ENCODE assay signal across 13 cellular contexts in the genomic region with DNA sequence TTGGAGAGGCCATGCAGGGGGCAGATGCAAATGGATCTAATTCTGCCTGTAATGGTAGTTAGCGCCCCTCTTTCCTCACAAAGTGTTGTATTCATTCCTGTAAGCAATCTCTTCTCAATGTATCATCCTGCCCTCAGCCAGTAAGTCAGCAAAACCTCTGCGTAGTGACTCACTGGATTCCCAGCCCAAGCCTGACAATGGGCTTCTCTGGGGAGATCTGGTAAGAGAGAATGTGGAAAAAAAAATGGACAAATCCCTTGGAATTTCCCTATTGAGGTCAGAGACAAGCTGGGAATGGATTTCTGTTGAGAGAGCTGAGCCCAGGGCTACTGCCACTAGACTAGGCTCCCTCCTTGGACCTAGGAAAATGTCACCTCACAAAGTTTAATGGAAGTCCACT. TPM values are rescaled to one million over a fixed set of nuclear protein-coding genes. Genes with fewer than 3 reads are reported as not detected.
DNase-seq lines count a peak whose midpoint lies in the region; ATAC-seq, FAIRE-seq and TF ChIP-seq lines count a peak whose summit lies in the region.
"Had no signal": no experiment of that assay in that cellular context is flagged by ENCODE, and none has a peak within 500 bp of the region (broad histone marks: within the 10 kb centered on the region; RNA-seq: fewer than 3 reads in every experiment).

No MANE protein-coding gene starts in this region.

- H4K20me1 ChIP-seq in astrocyte (ENCODE audit: insufficient read depth, low read length) = peaks cover 15% of the 10 kb centered on the region

- POLR2A ChIA-PET in MCF 10A (lab: Yijun Ruan, JAX) = interaction anchor here (0.7 to 1.1 kb wide), 2 partner anchors 25 to 31 kb away, joined by 3 read pairs; no protein-coding TSS in a partner anchor

- BruUV-seq in MCF 10A (replicated peaks; lab: Mats Ljungman, UMichigan) = no TSS peak

- H3K4me3 ChIP-seq in breast epithelium (no peak overlapping the region), astrocyte (ENCODE audit: insufficient read depth, low read depth, low read length) (no peak overlapping the region)
- H3K4me3 ChIP-seq: tibial nerve had no signal

- H3K27ac Mint-ChIP-seq in MCF 10A (ENCODE audit: low read depth, unreplicated experiment) (no peak overlapping the region), astrocyte (ENCODE audit: unreplicated experiment) (peak overlapping the region; percentile 94)
- H3K27ac Mint-ChIP-seq in activated naive CD4-positive, alpha-beta T cell treated with anti-CD3 and anti-CD28 coated beads, Interleukin-2, amount 50 U/mL, for 72 hours = peak overlapping the region in 1 of 2 donors; percentile 48
- H3K27ac Mint-ChIP-seq: T-cell had no signal

- TF ChIP-seq POLR2A in breast epithelium (IDR thresholded peaks at IDR 0.05) = no peak

- H3K27me3 Mint-ChIP-seq in MCF 10A (ENCODE audit: insufficient read depth, unreplicated experiment) (no peaks in the 10 kb centered on the region), astrocyte (ENCODE audit: low read depth, unreplicated experiment) (no peaks in the 10 kb centered on the region)
- H3K27me3 Mint-ChIP-seq: T-cell had no signal

- H3K79me2 ChIP-seq in astrocyte (ENCODE audit: insufficient read depth, low read length) = peaks cover 8% of the 10 kb centered on the region

- H3K4me1 Mint-ChIP-seq in MCF 10A (ENCODE audit: insufficient read depth, unreplicated experiment) = no peaks in the 10 kb centered on the region
- peaks cover 26% of the 10 kb centered on the region for H3K4me1 Mint-ChIP-seq in astrocyte (ENCODE audit: low read depth, unreplicated experiment)

- ATAC-seq in activated naive CD4-positive, alpha-beta T cell treated with anti-CD3 and anti-CD28 coated beads, Interleukin-2, amount 50 U/mL, for 72 hours = no peak
- ATAC-seq: T-cell had no signal

- H3K9ac ChIP-seq in astrocyte (ENCODE audit: low read length) = peak overlapping the region; percentile 76

- intact Hi-C loops in MCF 10A (cut with micrococcal nuclease) = no loop called here
- intact Hi-C loops in breast epithelium (cut with DNase I; ENCODE audit: low total_unique reads) = no loop called here

- no peak overlapping the region for H3K27ac ChIP-seq in breast epithelium
- H3K27ac ChIP-seq in astrocyte (ENCODE audit: low read depth, low read length) = peak overlapping the region; percentile 93
- H3K27ac ChIP-seq: tibial nerve had no signal

- H2AFZ ChIP-seq in astrocyte (ENCODE audit: low read depth, low read length) = no peak overlapping the region

- CTCF ChIA-PET in MCF 10A (lab: Yijun Ruan, JAX) = interaction anchor here (0.6 to 1.2 kb wide), 2 partner anchors 23 to 33 kb away, joined by 3 read pairs; no protein-coding TSS in a partner anchor

- H3K4me3 Mint-ChIP-seq in MCF 10A (ENCODE audit: unreplicated experiment) (no peak overlapping the region), astrocyte (ENCODE audit: unreplicated experiment) (peak overlapping the region; percentile 69)
- H3K4me3 Mint-ChIP-seq: T-cell had no signal

- H3K4me2 ChIP-seq in astrocyte (ENCODE audit: low read length) = peak overlapping the region; percentile 79

- DNase-seq in MCF 10A (ENCODE audit: unreplicated experiment) (peak; percentile 2), breast epithelium (ENCODE audit: low spot score in 2 of 2) (no peak), astrocyte (ENCODE audit: low read depth) (peak; percentile 98), foreskin melanocyte (peak; percentile 93), NCI-H510A (lab: John Stamatoyannopoulos, UW) (no peak), ureter (ENCODE audit: low spot score) (no peak), NCI-H2081 (lab: John Stamatoyannopoulos, UW) (no peak)
- no peak for DNase-seq in activated naive CD4-positive, alpha-beta T cell treated with anti-CD3 and anti-CD28 coated beads, Interleukin-2, amount 50 U/mL, for 72 hours (ENCODE audit: low spot score in 2 of 2)
- DNase-seq: Karpas-422, NCI-H526, T-cell had no signal

- H3K4me1 ChIP-seq in breast epithelium (no peaks in the 10 kb centered on the region), astrocyte (ENCODE audit: insufficient read depth, low read length) (peaks cover 22% of the 10 kb centered on the region)

- no peak for FAIRE-seq in astrocyte (lab: Jason Lieb, UNC)
- FAIRE-seq: colon had no signal

- H3K9me3 Mint-ChIP-seq in MCF 10A (ENCODE audit: unreplicated experiment) = no peaks in the 10 kb centered on the region
- no peaks in the 10 kb centered on the region for H3K9me3 Mint-ChIP-seq in astrocyte (ENCODE audit: unreplicated experiment)
- no peaks in the 10 kb centered on the region for H3K9me3 Mint-ChIP-seq in activated naive CD4-positive, alpha-beta T cell treated with anti-CD3 and anti-CD28 coated beads, Interleukin-2, amount 50 U/mL, for 72 hours
- H3K9me3 Mint-ChIP-seq: T-cell had no signal

- no peaks in the 10 kb centered on the region for H3K9me3 ChIP-seq in breast epithelium
- no peaks in the 10 kb centered on the region for H3K9me3 ChIP-seq in astrocyte (ENCODE audit: insufficient read depth, low read depth, low read length)
- H3K9me3 ChIP-seq: tibial nerve had no signal

- no peaks in the 10 kb centered on the region for H3K27me3 ChIP-seq in breast epithelium
- H3K27me3 ChIP-seq in astrocyte (ENCODE audit: insufficient read depth, low read length) = no peaks in the 10 kb centered on the region
- H3K27me3 ChIP-seq: tibial nerve had no signal

- H3K36me3 ChIP-seq in breast epithelium = peaks cover 8% of the 10 kb centered on the region
- H3K36me3 ChIP-seq in astrocyte (ENCODE audit: insufficient read depth, low read length) = peaks cover 23% of the 10 kb centered on the region

- no peak for TF ChIP-seq CTCF in MCF 10A (IDR thresholded peaks at IDR 0.05; ENCODE audit: unreplicated experiment)
- no peak for TF ChIP-seq CTCF in breast epithelium (IDR thresholded peaks at IDR 0.05)
- no peak for TF ChIP-seq CTCF in astrocyte (IDR thresholded peaks at IDR 0.05; ENCODE audit: insufficient read depth, low read depth, low read length)

- H3K36me3 Mint-ChIP-seq in MCF 10A (ENCODE audit: insufficient read depth, unreplicated experiment) = peaks cover 87% of the 10 kb centered on the region
- peaks cover 39% of the 10 kb centered on the region for H3K36me3 Mint-ChIP-seq in astrocyte (ENCODE audit: low read depth, unreplicated experiment)
- H3K36me3 Mint-ChIP-seq in activated naive CD4-positive, alpha-beta T cell treated with anti-CD3 and anti-CD28 coated beads, Interleukin-2, amount 50 U/mL, for 72 hours = peaks cover 8 to 58% of the 10 kb centered on the region in 2 donors

RNA-seq across cellular contexts. Expression of a gene that starts 25.4 kb away (rescaled TPM):
- 41.6 and 53.7 TPM in 2 replicates for total RNA-seq in MCF 10A (2022)
- total RNA-seq in breast epithelium = 10 to 100 TPM; 68.2 to 70.5 (median 69.3) TPM
- total RNA-seq in astrocyte = 67.3 and 72.1 TPM in 2 replicates
- total RNA-seq in ureter = 58.0 TPM
- 10 to 100 TPM; 51.0 to 81.8 TPM for total RNA-seq in activated naive CD4-positive, alpha-beta T cell treated with anti-CD3 and anti-CD28 coated beads, Interleukin-2, amount 50 U/mL, for 72 hours

Comparison
In these comparisons a context has a peak if more than half of its experiments do, and no peak if none do; other contexts are left out.
1. DNase-seq: peak in MCF 10A (single experiment), astrocyte (single experiment) and foreskin melanocyte (single experiment); none in breast epithelium (0 of 2), NCI-H510A (single experiment), ureter (single experiment), NCI-H2081 (0 of 2) and activated naive CD4-positive, alpha-beta T cell treated with anti-CD3 and anti-CD28 coated beads, Interleukin-2, amount 50 U/mL, for 72 hours (0 of 2).